Comparison of ENCODE assay signal across 8 cellular contexts in the genomic region with DNA sequence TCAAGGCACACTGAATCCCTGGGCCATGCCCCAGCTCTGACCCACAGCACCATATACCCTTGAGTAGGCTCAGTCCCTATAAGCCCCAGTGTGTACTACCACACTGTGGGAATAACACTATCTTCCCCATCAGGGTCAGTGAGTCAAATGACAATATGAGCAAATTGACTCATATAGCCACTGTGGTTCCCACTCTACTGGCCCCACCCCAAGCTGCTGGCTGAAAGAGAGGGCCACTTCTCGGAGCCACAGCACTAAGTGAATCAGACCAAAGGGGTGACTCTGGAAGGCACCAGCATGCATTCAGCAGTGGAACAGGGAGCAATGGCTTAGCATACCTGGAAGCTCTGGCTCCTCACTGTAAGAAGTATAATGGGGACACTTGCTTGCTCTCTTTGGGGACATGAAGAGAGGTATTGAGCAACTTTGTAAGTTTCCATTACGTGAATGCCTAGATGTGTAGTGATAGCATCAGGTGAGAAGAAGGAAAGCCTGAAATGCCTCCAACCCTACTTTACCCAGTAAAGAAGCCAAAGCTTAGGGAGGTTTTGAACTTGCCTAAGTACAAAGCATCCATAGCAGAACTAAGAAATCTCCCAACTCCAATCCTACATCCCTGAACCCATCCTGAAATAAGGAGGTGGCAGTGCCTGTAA. TPM values are rescaled to one million over a fixed set of nuclear protein-coding genes. Genes with fewer than 3 reads are reported as not detected.
DNase-seq lines count a peak whose midpoint lies in the region; ATAC-seq and TF ChIP-seq lines count a peak whose summit lies in the region.

No MANE protein-coding gene starts in this region.

- no peak for TF ChIP-seq CTCF in MCF 10A (IDR thresholded peaks at IDR 0.05; ENCODE audit: unreplicated experiment)

- no TSS peak for BruUV-seq in MCF 10A (replicated peaks; lab: Mats Ljungman, UMichigan)

- H3K4me1 ChIP-seq in naive thymus-derived CD4-positive, alpha-beta T cell (ENCODE audit: control insufficient read depth in 2 of 2, insufficient read depth in 2 of 2, low read length in 2 of 2): no peaks in the 10 kb centered on the region

- H3K9me3 ChIP-seq in naive thymus-derived CD4-positive, alpha-beta T cell (ENCODE audit: control insufficient read depth in 2 of 3, low read length in 3 of 3): no peaks in the 10 kb centered on the region

- H3K27me3 Mint-ChIP-seq in MCF 10A (ENCODE audit: insufficient read depth, unreplicated experiment): no peaks in the 10 kb centered on the region
- H3K27me3 Mint-ChIP-seq in naive thymus-derived CD4-positive, alpha-beta T cell: no peaks in the 10 kb centered on the region

- no peak overlapping the region for H3K27ac ChIP-seq in naive thymus-derived CD4-positive, alpha-beta T cell (ENCODE audit: low read depth, low read length)

- H3K27me3 ChIP-seq in naive thymus-derived CD4-positive, alpha-beta T cell (ENCODE audit: control insufficient read depth in 2 of 2, insufficient read depth in 2 of 2, low read length in 2 of 2): no peaks in the 10 kb centered on the region

- CTCF ChIA-PET in MCF 10A (lab: Yijun Ruan, JAX): interaction anchor here (0.8 to 1.2 kb wide), 5 partner anchors 14 to 660 kb away, joined by 3 to 5 read pairs (median 3); partner anchors contain the start of gene CD59
- CTCF ChIA-PET in naive thymus-derived CD4-positive, alpha-beta T cell (lab: Charles Lee): no interaction called here

- ATAC-seq in HG03460 (IDR thresholded peaks at IDR 0.05; ENCODE audit: unreplicated experiment): peak; percentile 58
- ATAC-seq in naive thymus-derived CD4-positive, alpha-beta T cell: peak; percentile 62
- ATAC-seq in HG02970 (IDR thresholded peaks at IDR 0.05; ENCODE audit: low FRiP score, unreplicated experiment): no peak

- DNase-seq in stimulated activated CD4-positive, alpha-beta T cell treated with anti-CD3 and anti-CD28 coated beads, Interleukin-15, amount 100 ng/mL, for 48 hours (ENCODE audit: low read depth in 2 of 2): peak; percentile 56 to 58
- no peak for DNase-seq in stimulated activated CD4-positive, alpha-beta T cell treated with anti-CD3 and anti-CD28 coated beads, Interleukin-12 subunit alpha, Interleukin-12 subunit beta, amount 100 ng/mL, for 4 hours
- DNase-seq in MCF 10A (ENCODE audit: unreplicated experiment) (peak; percentile 83), NCI-H1048 (lab: John Stamatoyannopoulos, UW) (no peak), amniotic stem cell (lab: John Stamatoyannopoulos, UW) (no peak)
- DNase-seq in naive thymus-derived CD4-positive, alpha-beta T cell: peak in 1 of 9 donors; percentile 64

- no peaks in the 10 kb centered on the region for H3K9me3 Mint-ChIP-seq in MCF 10A (ENCODE audit: unreplicated experiment)
- H3K9me3 Mint-ChIP-seq in naive thymus-derived CD4-positive, alpha-beta T cell: no peaks in the 10 kb centered on the region

- POLR2A ChIA-PET in MCF 10A (lab: Yijun Ruan, JAX): interaction anchor here (1.3 to 16.2 kb wide), 5 partner anchors 9 to 32 kb away, joined by 3 to 409 read pairs (median 7); partner anchors contain the start of gene CD59
- POLR2A ChIA-PET in naive thymus-derived CD4-positive, alpha-beta T cell (lab: Charles Lee): no interaction called here

- no peak overlapping the region for H3K4me3 ChIP-seq in naive thymus-derived CD4-positive, alpha-beta T cell (ENCODE audit: low read length)

- H3K4me3 Mint-ChIP-seq in MCF 10A (ENCODE audit: unreplicated experiment): peak overlapping the region; percentile 63
- peak overlapping the region in 1 of 10 donors; percentile 13 for H3K4me3 Mint-ChIP-seq in naive thymus-derived CD4-positive, alpha-beta T cell

- intact Hi-C loops in MCF 10A (cut with micrococcal nuclease): no loop called here
- intact Hi-C loops in naive thymus-derived CD4-positive, alpha-beta T cell (cut with micrococcal nuclease): no loop called here

- peak overlapping the region; percentile 93 for H3K27ac Mint-ChIP-seq in MCF 10A (ENCODE audit: low read depth, unreplicated experiment)
- peak overlapping the region in 1 of 9 donors; percentile 64 for H3K27ac Mint-ChIP-seq in naive thymus-derived CD4-positive, alpha-beta T cell

- H3K36me3 Mint-ChIP-seq in MCF 10A (ENCODE audit: insufficient read depth, unreplicated experiment): peaks cover 76% of the 10 kb centered on the region
- peaks cover 10 to 27% (median 14%) of the 10 kb centered on the region in 5 donors for H3K36me3 Mint-ChIP-seq in naive thymus-derived CD4-positive, alpha-beta T cell

- H3K36me3 ChIP-seq in naive thymus-derived CD4-positive, alpha-beta T cell (ENCODE audit: control insufficient read depth in 2 of 3, insufficient read depth in 3 of 3, low read length in 3 of 3): peaks cover 0 to 33% (median 0%) of the 10 kb centered on the region in 3 experiments

- peaks cover 68% of the 10 kb centered on the region for H3K4me1 Mint-ChIP-seq in MCF 10A (ENCODE audit: insufficient read depth, unreplicated experiment)
- H3K4me1 Mint-ChIP-seq in naive thymus-derived CD4-positive, alpha-beta T cell: peaks cover 22 to 60% (median 32%) of the 10 kb centered on the region in 7 donors

RNA-seq across cellular contexts. Expression of gene CD59, which starts 13.5 kb away (rescaled TPM):
- 597 and 618 TPM in 2 replicates for total RNA-seq in MCF 10A (2022)
- 100 to 1,000 TPM in 1 of 5 experiments, 10 to 100 TPM in 4; 23.3 to 152 (median 62.7) TPM for total RNA-seq in naive thymus-derived CD4-positive, alpha-beta T cell
- polyA plus RNA-seq in naive thymus-derived CD4-positive, alpha-beta T cell: 10 to 100 TPM; 69.6 to 70.7 TPM

RNA-seq across cellular contexts. Expression of gene C11orf91, which starts 22.1 kb away (rescaled TPM):
- 2.8 and 2.9 TPM in 2 replicates for total RNA-seq in MCF 10A (2022)
- not detected for total RNA-seq in naive thymus-derived CD4-positive, alpha-beta T cell
- not detected for polyA plus RNA-seq in naive thymus-derived CD4-positive, alpha-beta T cell

RNA-seq across cellular contexts. Expression of gene FBXO3, which starts 51.6 kb away (rescaled TPM):
- total RNA-seq in MCF 10A (2022): 20.1 and 22.7 TPM in 2 replicates
- 10 to 100 TPM; 22.6 to 55.7 (median 47.7) TPM for total RNA-seq in naive thymus-derived CD4-positive, alpha-beta T cell
- polyA plus RNA-seq in naive thymus-derived CD4-positive, alpha-beta T cell: 10 to 100 TPM; 36.1 to 41.5 TPM

Comparison
In these comparisons a context has a peak if more than half of its experiments do, and no peak if none do; other contexts are left out.
1. DNase-seq: peak in stimulated activated CD4-positive, alpha-beta T cell treated with anti-CD3 and anti-CD28 coated beads, Interleukin-15, amount 100 ng/mL, for 48 hours (2 of 2) and MCF 10A (single experiment); none in stimulated activated CD4-positive, alpha-beta T cell treated with anti-CD3 and anti-CD28 coated beads, Interleukin-12 subunit alpha, Interleukin-12 subunit beta, amount 100 ng/mL, for 4 hours (single experiment), NCI-H1048 (single experiment) and amniotic stem cell (single experiment).